20 cellular contexts compared by ENCODE assay signal in the genomic region with DNA sequence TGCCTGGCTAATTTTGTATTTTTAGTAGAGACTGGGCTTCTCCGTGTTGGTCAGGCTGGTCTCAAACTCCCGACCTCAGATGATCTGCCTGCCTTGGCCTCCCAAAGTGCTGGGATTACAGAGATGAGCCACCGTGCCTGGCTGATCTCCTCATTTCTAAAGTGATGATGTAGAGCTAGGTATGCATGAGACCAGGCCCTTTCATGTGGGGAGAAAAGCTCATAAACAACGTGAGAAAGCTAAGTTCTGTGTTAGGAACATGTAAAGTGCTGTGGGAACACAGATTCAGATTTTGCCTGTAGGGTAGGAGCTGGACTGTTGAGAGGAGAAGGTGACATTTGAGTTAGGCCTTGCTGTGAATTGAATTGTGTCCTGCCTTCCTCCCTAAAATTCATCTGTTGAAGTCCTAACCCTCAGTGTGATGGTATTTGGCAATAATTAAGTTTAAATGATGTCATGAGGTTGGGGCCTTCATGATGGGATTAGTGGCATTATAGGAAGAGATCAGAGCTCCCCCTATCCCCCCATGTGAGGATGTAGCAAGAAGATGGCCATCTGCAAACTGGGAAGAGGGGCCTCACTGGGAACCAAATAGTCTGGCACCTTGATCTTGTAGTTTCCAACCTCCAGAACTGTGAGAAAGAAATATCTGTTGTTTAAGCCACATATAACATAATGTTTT.
"Had no signal": no experiment of that assay in that cellular context is flagged by ENCODE, and none has a peak within 500 bp of the region (broad histone marks: within the 10 kb centered on the region; RNA-seq: fewer than 3 reads in every experiment).

No MANE protein-coding gene starts in this region.

- H3K27ac ChIP-seq: brain microvascular endothelial cell had no signal

- H3K27ac Mint-ChIP-seq: activated B cell treated with CpG ODN at 0.5 μM for 24 hours; activated CD4-positive, alpha-beta T cell treated with anti-CD3 and anti-CD28 coated beads, Interleukin-2, amount 10 ng/mL, durations not matched to agents 7 days and 5 days; activated CD8-positive, alpha-beta T cell treated with anti-CD3 and anti-CD28 coated beads for 36 hours had no signal

- H3K9me3 Mint-ChIP-seq: activated B cell treated with CpG ODN at 0.5 μM for 24 hours; activated CD4-positive, alpha-beta T cell treated with anti-CD3 and anti-CD28 coated beads, Interleukin-2, amount 10 ng/mL, durations not matched to agents 7 days and 5 days; activated CD8-positive, alpha-beta T cell treated with anti-CD3 and anti-CD28 coated beads for 36 hours had no signal

- H3K36me3 ChIP-seq: brain microvascular endothelial cell had no signal

- H3K4me3 Mint-ChIP-seq: activated B cell treated with CpG ODN at 0.5 μM for 24 hours; activated CD4-positive, alpha-beta T cell treated with anti-CD3 and anti-CD28 coated beads, Interleukin-2, amount 10 ng/mL, durations not matched to agents 7 days and 5 days; activated CD8-positive, alpha-beta T cell treated with anti-CD3 and anti-CD28 coated beads for 36 hours had no signal

- H3K4me1 Mint-ChIP-seq: activated B cell treated with CpG ODN at 0.5 μM for 24 hours had no signal

- H3K27me3 Mint-ChIP-seq: activated B cell treated with CpG ODN at 0.5 μM for 24 hours; activated CD4-positive, alpha-beta T cell treated with anti-CD3 and anti-CD28 coated beads, Interleukin-2, amount 10 ng/mL, durations not matched to agents 7 days and 5 days; activated CD8-positive, alpha-beta T cell treated with anti-CD3 and anti-CD28 coated beads for 36 hours had no signal

- H3K27me3 ChIP-seq: brain microvascular endothelial cell had no signal

- ATAC-seq: activated CD8-positive, alpha-beta T cell treated with anti-CD3 and anti-CD28 coated beads for 36 hours had no signal

- DNase-seq: activated B cell treated with CpG ODN at 0.5 μM for 24 hours; activated CD4-positive, alpha-beta T cell treated with anti-CD3 and anti-CD28 coated beads for 1 hour; activated CD4-positive, alpha-beta T cell treated with anti-CD3 and anti-CD28 coated beads, Interleukin-2, amount 10 ng/mL, durations not matched to agents 7 days and 5 days; activated CD8-positive, alpha-beta memory T cell treated with anti-CD3 and anti-CD28 coated beads, Interleukin-2, amount 50 U/mL, for 4 hours; activated CD8-positive, alpha-beta T cell treated with anti-CD3 and anti-CD28 coated beads for 36 hours; activated gamma-delta T cell; activated naive CD4-positive, alpha-beta T cell treated with anti-CD3 and anti-CD28 coated beads, Interleukin-2, amount 50 U/mL, for 16 hours; brain microvascular endothelial cell; KG1; NCI-H1092; NCI-H1417; NCI-H1930; NCI-H2171; NCI-H2227 treated with DMSO at 0.1 percent for 48 hours; NCI-H446 treated with DMSO at 0.1 percent for 48 hours; NCI-H524 treated with DMSO at 0.1 percent for 48 hours; NCI-H748 treated with DMSO at 0.1 percent for 48 hours; SIG-M5; T-helper 2 cell; T1000 had no signal
